In the genomic region with DNA sequence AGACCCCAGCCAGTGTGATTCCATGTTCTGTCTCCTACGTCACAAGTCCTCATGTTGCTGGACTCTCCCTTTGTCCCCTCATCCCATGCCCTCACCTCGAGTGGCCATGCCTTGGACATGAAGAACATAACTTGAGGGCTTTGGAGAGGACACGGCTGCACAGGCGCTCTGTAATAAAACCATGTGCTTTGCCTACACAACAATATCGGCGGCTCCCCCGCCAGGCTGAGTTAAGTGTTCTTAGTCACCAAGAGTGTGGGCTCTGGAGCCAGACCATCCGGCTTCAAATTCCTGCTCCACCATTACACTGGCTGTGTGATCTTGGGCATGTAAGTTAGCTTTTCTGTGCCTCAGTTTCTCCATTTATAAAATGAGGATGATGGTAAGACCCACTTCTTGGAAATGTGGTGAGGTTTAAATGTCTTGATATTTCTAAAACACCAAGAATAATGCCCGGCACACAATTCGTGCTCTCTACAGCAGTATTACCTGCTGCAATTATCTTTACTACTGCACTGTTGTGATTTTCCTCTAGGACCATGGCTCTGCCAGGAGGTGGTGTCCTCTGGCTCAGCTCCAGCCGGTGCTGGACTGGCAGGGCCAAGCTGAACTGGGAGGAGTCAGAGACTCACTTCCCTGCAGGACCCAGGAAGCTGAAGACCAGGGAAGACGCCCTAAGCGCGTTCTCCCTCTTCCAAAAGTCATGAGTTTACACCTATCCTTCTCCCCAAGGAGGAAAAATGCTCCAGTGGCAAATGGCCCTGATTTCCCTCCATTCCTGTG, we compare ENCODE assay signal across 15 cellular contexts. TPM values are rescaled to one million over a fixed set of nuclear protein-coding genes. Genes with fewer than 3 reads are reported as not detected.
DNase-seq lines count a peak whose midpoint lies in the region; ATAC-seq, FAIRE-seq and TF ChIP-seq lines count a peak whose summit lies in the region.
"Had no signal": no experiment of that assay in that cellular context is flagged by ENCODE, and none has a peak within 500 bp of the region (broad histone marks: within the 10 kb centered on the region; RNA-seq: fewer than 3 reads in every experiment).

No MANE protein-coding gene starts in this region.

- no peak overlapping the region for H3K4me2 ChIP-seq in A549
- H3K4me2 ChIP-seq in SK-N-SH, result no peak overlapping the region

- no peak overlapping the region for H3K27ac Mint-ChIP-seq in T-cell
- no peak overlapping the region for H3K27ac Mint-ChIP-seq in activated CD4-positive, alpha-beta T cell treated with anti-CD3 and anti-CD28 coated beads for 36 hours
- H3K27ac Mint-ChIP-seq: activated naive CD8-positive, alpha-beta T cell; CD4-positive, CD25-positive, alpha-beta regulatory T cell; T-helper 17 cell had no signal

- no peak for TF ChIP-seq RAD21 in A549 (conservative IDR thresholded peaks at IDR 0.05 in 1 of 2, IDR thresholded peaks at IDR 0.05 in 1 of 2)
- no peak for TF ChIP-seq RAD21 in SK-N-SH (IDR thresholded peaks at IDR 0.05; ENCODE audit: low read length)

- H3K9ac ChIP-seq in kidney (ENCODE audit: low read length in 2 of 2) (no peak overlapping the region), SK-N-SH (no peak overlapping the region)

- no peaks in the 10 kb centered on the region for H3K36me3 Mint-ChIP-seq in T-cell
- no peaks in the 10 kb centered on the region for H3K36me3 Mint-ChIP-seq in activated CD4-positive, alpha-beta T cell treated with anti-CD3 and anti-CD28 coated beads for 36 hours (ENCODE audit: low read depth)
- H3K36me3 Mint-ChIP-seq: activated naive CD8-positive, alpha-beta T cell; CD4-positive, CD25-positive, alpha-beta regulatory T cell had no signal

- TF ChIP-seq CTCF in A549 (IDR thresholded peaks at IDR 0.05) (no peak), VCaP (conservative IDR thresholded peaks at IDR 0.05) (0 out of 2 replicates have a peak, but pooled peaks have one; percentile 21), kidney (IDR thresholded peaks at IDR 0.05; ENCODE audit: borderline replicate concordance, extremely low read depth, insufficient read depth) (no peak), SK-N-SH (IDR thresholded peaks at IDR 0.05) (no peak)

- no peaks in the 10 kb centered on the region for H3K4me1 ChIP-seq in A549
- H3K4me1 ChIP-seq in kidney (ENCODE audit: control insufficient read depth in 1 of 2, insufficient read depth in 1 of 2, low read depth in 1 of 2, low read length in 2 of 2), result no peaks in the 10 kb centered on the region
- peaks cover 0 to 3% of the 10 kb centered on the region in 2 experiments; a peak in 1 of 4 replicates for H3K4me1 ChIP-seq in SK-N-SH (ENCODE audit: control insufficient read depth in 1 of 2, insufficient read depth in 2 of 2, low read depth in 1 of 2, low read length in 1 of 2)

- FAIRE-seq in A549 (lab: Jason Lieb, UNC) (no peak), H54 (lab: Jason Lieb, UNC) (no peak), kidney (lab: Jason Lieb, UNC) (no peak)

- intact Hi-C loops in kidney (cut with DNase I), result no loop called here
- intact Hi-C loops in activated CD4-positive, alpha-beta T cell treated with anti-CD3 and anti-CD28 coated beads for 36 hours (cut with DNase I, micrococcal nuclease), result no loop called here

- DNase-seq in A549 (ENCODE audit: low read depth in 1 of 2, low spot score in 1 of 2) (peak; percentile 7 to 22), H54 (ENCODE audit: insufficient read length, low spot score) (peak; percentile 63), kidney (peak; percentile 75), T-cell (no peak), SK-N-SH (no peak)
- DNase-seq in activated CD4-positive, alpha-beta T cell treated with anti-CD3 and anti-CD28 coated beads for 36 hours, result no peak
- DNase-seq: CD4-positive, CD25-positive, alpha-beta regulatory T cell; kidney glomerular epithelial cell; NCI-H1436 treated with DMSO at 0.1 percent for 48 hours; T-helper 17 cell had no signal

- 67% methylated on average over 14 of the region's 14 CpGs for WGBS in A549 (ENCODE audit: missing lambda C conversion rate)
- WGBS in SK-N-SH (ENCODE audit: low lambda C conversion rate), result 66% methylated on average over 12 of the region's 14 CpGs

- no peak for TF ChIP-seq POLR2A in A549 (IDR thresholded peaks at IDR 0.05; ENCODE audit: low read length)
- no peak for TF ChIP-seq POLR2A in H54 (IDR thresholded peaks at IDR 0.05; ENCODE audit: low read depth, low read length)

- no peak overlapping the region for H3K4me3 ChIP-seq in A549
- no peak overlapping the region for H3K4me3 ChIP-seq in kidney (ENCODE audit: low read length in 2 of 2)
- H3K4me3 ChIP-seq in SK-N-SH (ENCODE audit: low read depth in 2 of 2, low read length in 1 of 2), result no peak overlapping the region
- H3K4me3 ChIP-seq: coronary artery had no signal

- POLR2A ChIA-PET in A549 (lab: Yijun Ruan, JAX) (no interaction called here), T-cell (lab: Charles Lee) (no interaction called here), SK-N-SH (lab: Yijun Ruan, JAX) (no interaction called here)
- POLR2A ChIA-PET in activated CD4-positive, alpha-beta T cell treated with anti-CD3 and anti-CD28 coated beads for 36 hours (lab: Charles Lee), result no interaction called here

- H3K9me2 ChIP-seq in SK-N-SH, result no peaks in the 10 kb centered on the region

- H3K79me2 ChIP-seq in SK-N-SH (ENCODE audit: insufficient read depth), result no peaks in the 10 kb centered on the region

- no peaks in the 10 kb centered on the region for H3F3A ChIP-seq in SK-N-SH (replicated peaks; ENCODE audit: insufficient read depth)

- no peaks in the 10 kb centered on the region for H3K9me3 ChIP-seq in A549
- H3K9me3 ChIP-seq in kidney (ENCODE audit: control insufficient read depth in 1 of 2, low read length in 2 of 2), result no peaks in the 10 kb centered on the region
- no peaks in the 10 kb centered on the region for H3K9me3 ChIP-seq in SK-N-SH
- H3K9me3 ChIP-seq: neutrophil had no signal

- peak; percentile 37 to 63; a peak in 4 of 6 replicates for ATAC-seq in A549
- ATAC-seq in T-cell (replicated peaks in 1 of 4), result no peak
- ATAC-seq in GM21528 (IDR thresholded peaks at IDR 0.05; ENCODE audit: low FRiP score, unreplicated experiment), result no peak
- no peak for ATAC-seq in activated CD4-positive, alpha-beta T cell treated with anti-CD3 and anti-CD28 coated beads for 36 hours
- ATAC-seq: T-helper 17 cell had no signal

- H3K27ac ChIP-seq in A549, result no peak overlapping the region
- H3K27ac ChIP-seq in VCaP, result peak overlapping the region; percentile 75
- no peak overlapping the region for H3K27ac ChIP-seq in kidney (ENCODE audit: low read depth in 2 of 2, low read length in 2 of 2)
- H3K27ac ChIP-seq in SK-N-SH (ENCODE audit: low read depth in 2 of 2, low read length in 1 of 2), result no peak overlapping the region
- H3K27ac ChIP-seq: coronary artery, neutrophil had no signal

- H4K20me1 ChIP-seq in SK-N-SH (ENCODE audit: insufficient read depth), result no peaks in the 10 kb centered on the region

- no peak overlapping the region for H3K4me3 Mint-ChIP-seq in T-cell
- H3K4me3 Mint-ChIP-seq in activated CD4-positive, alpha-beta T cell treated with anti-CD3 and anti-CD28 coated beads for 36 hours, result no peak overlapping the region
- H3K4me3 Mint-ChIP-seq: activated naive CD8-positive, alpha-beta T cell; CD4-positive, CD25-positive, alpha-beta regulatory T cell; T-helper 17 cell had no signal

- H3K9me3 Mint-ChIP-seq in T-cell, result no peaks in the 10 kb centered on the region
- no peaks in the 10 kb centered on the region for H3K9me3 Mint-ChIP-seq in activated CD4-positive, alpha-beta T cell treated with anti-CD3 and anti-CD28 coated beads for 36 hours (ENCODE audit: low read depth)

- TF ChIP-seq EP300 in A549 (IDR thresholded peaks at IDR 0.05) (no peak), SK-N-SH (IDR thresholded peaks at IDR 0.05; ENCODE audit: borderline replicate concordance in 1 of 2, low read depth in 1 of 2, low read length in 1 of 2) (no peak)

- 0 out of 2 replicates have a peak, but pooled peaks cover 6% of the 10 kb centered on the region for H3K27me3 ChIP-seq in SK-N-SH (ENCODE audit: insufficient read depth)

- no peaks in the 10 kb centered on the region for H3K36me3 ChIP-seq in kidney (ENCODE audit: control insufficient read depth in 1 of 2, insufficient read depth in 2 of 2, low read length in 2 of 2)
- no peaks in the 10 kb centered on the region for H3K36me3 ChIP-seq in SK-N-SH (replicated peaks in 1 of 2; ENCODE audit: control insufficient read depth in 1 of 2, insufficient read depth in 2 of 2, low read length in 1 of 2)
- H3K36me3 ChIP-seq: neutrophil had no signal

- H3K4me1 Mint-ChIP-seq in T-cell, result no peaks in the 10 kb centered on the region
- H3K4me1 Mint-ChIP-seq in activated CD4-positive, alpha-beta T cell treated with anti-CD3 and anti-CD28 coated beads for 36 hours, result no peaks in the 10 kb centered on the region

- CTCF ChIA-PET in A549 (lab: Yijun Ruan, JAX) (interaction anchor here (1.2 to 1.4 kb wide), 2 partner anchors 26 to 40 kb away, joined by 4 read pairs; no protein-coding TSS in a partner anchor), T-cell (lab: Charles Lee) (no interaction called here), SK-N-SH (lab: Yijun Ruan, JAX) (interaction anchor here (0.6 to 0.8 kb wide), 3 partner anchors 9 to 97 kb away, joined by 3 to 4 read pairs (median 3); no protein-coding TSS in a partner anchor)
- CTCF ChIA-PET in activated CD4-positive, alpha-beta T cell treated with anti-CD3 and anti-CD28 coated beads for 36 hours (lab: Charles Lee), result interaction anchor here (1.3 kb wide), 1 partner anchor 120 kb away, joined by 3 read pairs; no protein-coding TSS in a partner anchor

- peaks cover 6 to 26% of the 10 kb centered on the region in 2 donors for H3K27me3 Mint-ChIP-seq in T-cell
- peaks cover 5% of the 10 kb centered on the region for H3K27me3 Mint-ChIP-seq in activated CD4-positive, alpha-beta T cell treated with anti-CD3 and anti-CD28 coated beads for 36 hours

- H2AFZ ChIP-seq in SK-N-SH (ENCODE audit: low read depth), result no peak overlapping the region

TF ChIP-seq in A549, 52 proteins besides CTCF, POLR2A, EP300 and RAD21 (continues in another document):
- TF ChIP-seq BHLHE40 (IDR thresholded peaks at IDR 0.05; ENCODE audit: low read depth, low read length), result no peak
- TF ChIP-seq SREBF2 (IDR thresholded peaks at IDR 0.05), result no peak

TF ChIP-seq in SK-N-SH, 30 proteins besides CTCF, POLR2A, EP300 and RAD21 (continues in another document):
- TF ChIP-seq NFIC (IDR thresholded peaks at IDR 0.05; ENCODE audit: borderline replicate concordance), result no peak
- no peak for TF ChIP-seq GABPA (IDR thresholded peaks at IDR 0.05; ENCODE audit: low read depth)
- no peak for TF ChIP-seq TCF12 (IDR thresholded peaks at IDR 0.05)

RNA-seq across cellular contexts. Expression of a gene that starts 15.7 kb away (rescaled TPM):
- 0.09 and 0.12 TPM in 2 replicates for polyA plus RNA-seq in A549 (2011; rRNA removed)
- 0.03 and 0.06 TPM in 2 replicates for polyA plus RNA-seq in A549 (2012; cell fraction: cytosol; rRNA removed)
- polyA plus RNA-seq in A549 (2012; cell fraction: nucleus; rRNA removed), result 0.23 and 0.28 TPM in 2 replicates
- polyA plus RNA-seq in A549 (2017; fragmentation: RNase III; extraction: RNeasy Plus Mini Kit Qiagen cat#74134 plus additional on column Dnase treatment), result 0.03 to 0.07 TPM (median 0.05 TPM) in 3 replicates
- 0.34 and 0.41 TPM in 2 replicates for polyA minus RNA-seq in A549 (2011; rRNA and poly(A)+ RNA removed)
- 0.35 TPM for total RNA-seq in kidney
- polyA plus RNA-seq in kidney (ENCODE audit: insufficient read depth, low read depth, low replicate concordance), result 0.06 TPM
- total RNA-seq in T-cell, result under 1 TPM; 0.29 to 0.56 (median 0.49) TPM
- polyA plus RNA-seq in SK-N-SH (2012; rRNA removed), result 0.02 and 0.05 TPM in 2 replicates
- 0.01 and 0.03 TPM in 2 replicates for polyA plus RNA-seq in SK-N-SH (2012; cell fraction: cytosol; rRNA removed)
- 0.06 and 0.09 TPM in 2 replicates for polyA plus RNA-seq in SK-N-SH (2012; cell fraction: nucleus; rRNA removed)
- 1 to 10 TPM in 1 of 2 experiments, under 1 TPM in 1; 0.94 to 1.4 TPM for total RNA-seq in activated CD4-positive, alpha-beta T cell treated with anti-CD3 and anti-CD28 coated beads for 36 hours
- polyA plus RNA-seq: CD4-positive, CD25-positive, alpha-beta regulatory T cell had no signal

Comparison
In these comparisons a context has a peak if more than half of its experiments do, and no peak if none do; other contexts are left out.
1. ATAC-seq: peak in A549 (2 of 2); none in T-cell (0 of 4), GM21528 (single experiment) and activated CD4-positive, alpha-beta T cell treated with anti-CD3 and anti-CD28 coated beads for 36 hours (single experiment).
2. DNase-seq: peak in A549 (2 of 2), H54 (single experiment) and kidney (single experiment); none in T-cell (0 of 34), SK-N-SH (single experiment) and activated CD4-positive, alpha-beta T cell treated with anti-CD3 and anti-CD28 coated beads for 36 hours (single experiment).
3. CTCF ChIA-PET loops: an anchor here in A549 (1.2 to 1.4 kb wide), SK-N-SH (0.6 to 0.8 kb wide) and activated CD4-positive, alpha-beta T cell treated with anti-CD3 and anti-CD28 coated beads for 36 hours (1.3 kb wide); none called in T-cell.